12 cellular contexts compared by ENCODE assay signal in the genomic region with DNA sequence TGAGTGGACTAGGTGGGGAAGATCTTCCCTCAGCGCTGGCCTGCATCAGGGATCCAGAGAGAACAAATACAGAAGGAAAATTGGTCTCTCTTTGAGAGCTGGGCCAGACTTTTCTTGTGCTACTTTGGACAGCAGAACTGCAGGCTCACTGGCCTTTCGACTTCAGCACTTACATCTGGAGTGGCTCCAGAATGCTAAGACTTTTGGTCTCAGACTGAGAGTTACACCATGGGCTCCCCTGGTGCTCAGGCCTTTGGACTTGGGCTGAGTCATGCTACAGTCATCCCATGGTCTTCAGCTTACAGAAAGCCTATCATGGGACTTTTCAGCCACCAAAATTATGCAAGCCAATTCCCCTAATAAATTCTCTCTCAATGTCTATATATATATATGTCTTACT. TPM values are rescaled to one million over a fixed set of nuclear protein-coding genes. Genes with fewer than 3 reads are reported as not detected.
DNase-seq lines count a peak whose midpoint lies in the region; ATAC-seq and TF ChIP-seq lines count a peak whose summit lies in the region.
"Had no signal": no experiment of that assay in that cellular context is flagged by ENCODE, and none has a peak within 500 bp of the region (broad histone marks: within the 10 kb centered on the region; RNA-seq: fewer than 3 reads in every experiment).

No MANE protein-coding gene starts in this region.

- no peak for TF ChIP-seq RAD21 in SK-N-SH (IDR thresholded peaks at IDR 0.05; ENCODE audit: low read length)

- ATAC-seq in upper lobe of left lung (ENCODE audit: low FRiP score in 2 of 2), result peak; percentile 53 to 69
- ATAC-seq: activated CD8-positive, alpha-beta memory T cell treated with anti-CD3 and anti-CD28 coated beads, Interleukin-2, amount 10 ng/mL, durations not matched to agents 7 days and 5 days had no signal

- peak; percentile 5 to 65 for DNase-seq in cardiac muscle cell (ENCODE audit: low read depth in 1 of 2, low spot score in 1 of 2)
- no peak for DNase-seq in left ventricle myocardium inferior
- no peak for DNase-seq in SK-N-SH
- peak; percentile 96 to 98 for DNase-seq in foreskin fibroblast
- peak in 1 of 2 donors; percentile 66 for DNase-seq in upper lobe of left lung
- DNase-seq in NCI-H2171 (lab: John Stamatoyannopoulos, UW), result no peak
- DNase-seq in DMS79 (lab: John Stamatoyannopoulos, UW), result no peak
- no peak for DNase-seq in activated naive CD4-positive, alpha-beta T cell (lab: John Stamatoyannopoulos, UW)
- DNase-seq: activated CD8-positive, alpha-beta memory T cell treated with anti-CD3 and anti-CD28 coated beads, Interleukin-2, amount 10 ng/mL, durations not matched to agents 7 days and 5 days; BE2C had no signal

- TF ChIP-seq EP300 in SK-N-SH (IDR thresholded peaks at IDR 0.05; ENCODE audit: borderline replicate concordance in 1 of 2, low read depth in 1 of 2, low read length in 1 of 2) (no peak), upper lobe of left lung (IDR thresholded peaks at IDR 0.05) (no peak)

- peak in 1 of 4 donors; percentile 57 for TF ChIP-seq POLR2A in upper lobe of left lung (IDR thresholded peaks at IDR 0.05)

- H3K36me3 ChIP-seq in cardiac muscle cell (no peaks in the 10 kb centered on the region), left ventricle myocardium inferior (no peaks in the 10 kb centered on the region), SK-N-SH (replicated peaks in 1 of 2; ENCODE audit: control insufficient read depth in 1 of 2, insufficient read depth in 2 of 2, low read length in 1 of 2) (no peaks in the 10 kb centered on the region), upper lobe of left lung (no peaks in the 10 kb centered on the region)
- H3K36me3 ChIP-seq: BE2C, tibial nerve had no signal

- H3K4me2 ChIP-seq in SK-N-SH, result no peak overlapping the region

- TF ChIP-seq CTCF in cardiac muscle cell (IDR thresholded peaks at IDR 0.05; ENCODE audit: low read depth, low read length), result no peak
- no peak for TF ChIP-seq CTCF in left ventricle myocardium inferior (IDR thresholded peaks at IDR 0.05; ENCODE audit: borderline replicate concordance)
- no peak for TF ChIP-seq CTCF in SK-N-SH (IDR thresholded peaks at IDR 0.05)
- TF ChIP-seq CTCF in foreskin fibroblast (IDR thresholded peaks at IDR 0.05; ENCODE audit: low read depth, low read length), result no peak
- TF ChIP-seq CTCF in upper lobe of left lung (IDR thresholded peaks at IDR 0.05), result no peak

- H3F3A ChIP-seq in SK-N-SH (replicated peaks; ENCODE audit: insufficient read depth), result no peaks in the 10 kb centered on the region

- H3K9me2 ChIP-seq in SK-N-SH, result no peaks in the 10 kb centered on the region

- no peaks in the 10 kb centered on the region for H3K79me2 ChIP-seq in SK-N-SH (ENCODE audit: insufficient read depth)

- H3K9me3 ChIP-seq in cardiac muscle cell (ENCODE audit: low read depth), result no peaks in the 10 kb centered on the region
- no peaks in the 10 kb centered on the region for H3K9me3 ChIP-seq in left ventricle myocardium inferior (replicated peaks)
- no peaks in the 10 kb centered on the region for H3K9me3 ChIP-seq in SK-N-SH
- no peaks in the 10 kb centered on the region for H3K9me3 ChIP-seq in upper lobe of left lung
- H3K9me3 ChIP-seq: BE2C had no signal

- H3K4me1 ChIP-seq in cardiac muscle cell (ENCODE audit: low read depth), result no peaks in the 10 kb centered on the region
- no peaks in the 10 kb centered on the region for H3K4me1 ChIP-seq in left ventricle myocardium inferior
- H3K4me1 ChIP-seq in SK-N-SH (ENCODE audit: control insufficient read depth in 1 of 2, insufficient read depth in 2 of 2, low read depth in 1 of 2, low read length in 1 of 2), result no peaks in the 10 kb centered on the region
- no peaks in the 10 kb centered on the region for H3K4me1 ChIP-seq in upper lobe of left lung
- H3K4me1 ChIP-seq: BE2C, tibial nerve had no signal

- H4K20me1 ChIP-seq in SK-N-SH (ENCODE audit: insufficient read depth), result no peaks in the 10 kb centered on the region

- H3K4me3 ChIP-seq in cardiac muscle cell (no peak overlapping the region), left ventricle myocardium inferior (no peak overlapping the region), SK-N-SH (ENCODE audit: low read depth in 2 of 2, low read length in 1 of 2) (no peak overlapping the region), foreskin fibroblast (ENCODE audit: low read depth in 1 of 2, low read length in 2 of 2) (no peak overlapping the region), upper lobe of left lung (no peak overlapping the region)
- H3K4me3 ChIP-seq: tibial nerve had no signal

- no peak overlapping the region for H2AFZ ChIP-seq in SK-N-SH (ENCODE audit: low read depth)

- H3K27ac ChIP-seq in cardiac muscle cell, result no peak overlapping the region
- H3K27ac ChIP-seq in left ventricle myocardium inferior (replicated peaks), result no peak overlapping the region
- no peak overlapping the region for H3K27ac ChIP-seq in SK-N-SH (ENCODE audit: low read depth in 2 of 2, low read length in 1 of 2)
- peak overlapping the region in 1 of 4 donors; percentile 13 for H3K27ac ChIP-seq in upper lobe of left lung
- H3K27ac ChIP-seq: tibial nerve had no signal

- 0% methylated on average over 2 of the region's 2 CpGs for WGBS in SK-N-SH (ENCODE audit: low lambda C conversion rate)
- WGBS in upper lobe of left lung, 2 donors, result 57 to 66% methylated on average over 2 of the region's 2 CpGs

- no peak overlapping the region for H3K9ac ChIP-seq in SK-N-SH

- CTCF ChIA-PET in SK-N-SH (lab: Yijun Ruan, JAX), result no interaction called here

- H3K27me3 ChIP-seq in cardiac muscle cell, result no peaks in the 10 kb centered on the region
- H3K27me3 ChIP-seq in left ventricle myocardium inferior (ENCODE audit: low read depth), result no peaks in the 10 kb centered on the region
- H3K27me3 ChIP-seq in SK-N-SH (ENCODE audit: insufficient read depth), result no peaks in the 10 kb centered on the region; the same call in 1 of the 2 replicates
- H3K27me3 ChIP-seq in upper lobe of left lung, result no peaks in the 10 kb centered on the region
- H3K27me3 ChIP-seq: BE2C, tibial nerve had no signal

- POLR2A ChIA-PET in SK-N-SH (lab: Yijun Ruan, JAX), result no interaction called here

- intact Hi-C loops in left ventricle myocardium inferior (cut with micrococcal nuclease), result no loop called here

TF ChIP-seq in SK-N-SH, 30 proteins besides CTCF, POLR2A, EP300 and RAD21:
- TF ChIP-seq, protein P1, sequence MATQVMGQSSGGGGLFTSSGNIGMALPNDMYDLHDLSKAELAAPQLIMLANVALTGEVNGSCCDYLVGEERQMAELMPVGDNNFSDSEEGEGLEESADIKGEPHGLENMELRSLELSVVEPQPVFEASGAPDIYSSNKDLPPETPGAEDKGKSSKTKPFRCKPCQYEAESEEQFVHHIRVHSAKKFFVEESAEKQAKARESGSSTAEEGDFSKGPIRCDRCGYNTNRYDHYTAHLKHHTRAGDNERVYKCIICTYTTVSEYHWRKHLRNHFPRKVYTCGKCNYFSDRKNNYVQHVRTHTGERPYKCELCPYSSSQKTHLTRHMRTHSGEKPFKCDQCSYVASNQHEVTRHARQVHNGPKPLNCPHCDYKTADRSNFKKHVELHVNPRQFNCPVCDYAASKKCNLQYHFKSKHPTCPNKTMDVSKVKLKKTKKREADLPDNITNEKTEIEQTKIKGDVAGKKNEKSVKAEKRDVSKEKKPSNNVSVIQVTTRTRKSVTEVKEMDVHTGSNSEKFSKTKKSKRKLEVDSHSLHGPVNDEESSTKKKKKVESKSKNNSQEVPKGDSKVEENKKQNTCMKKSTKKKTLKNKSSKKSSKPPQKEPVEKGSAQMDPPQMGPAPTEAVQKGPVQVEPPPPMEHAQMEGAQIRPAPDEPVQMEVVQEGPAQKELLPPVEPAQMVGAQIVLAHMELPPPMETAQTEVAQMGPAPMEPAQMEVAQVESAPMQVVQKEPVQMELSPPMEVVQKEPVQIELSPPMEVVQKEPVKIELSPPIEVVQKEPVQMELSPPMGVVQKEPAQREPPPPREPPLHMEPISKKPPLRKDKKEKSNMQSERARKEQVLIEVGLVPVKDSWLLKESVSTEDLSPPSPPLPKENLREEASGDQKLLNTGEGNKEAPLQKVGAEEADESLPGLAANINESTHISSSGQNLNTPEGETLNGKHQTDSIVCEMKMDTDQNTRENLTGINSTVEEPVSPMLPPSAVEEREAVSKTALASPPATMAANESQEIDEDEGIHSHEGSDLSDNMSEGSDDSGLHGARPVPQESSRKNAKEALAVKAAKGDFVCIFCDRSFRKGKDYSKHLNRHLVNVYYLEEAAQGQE (IDR thresholded peaks at IDR 0.05; ENCODE audit: low read depth, low read length), result peak; percentile 71; the same call in 1 of the 2 replicates
- TF ChIP-seq RCOR1 (IDR thresholded peaks at IDR 0.05; ENCODE audit: low read length) (no peak), TCF12 (IDR thresholded peaks at IDR 0.05) (no peak)

RNA-seq across cellular contexts. Expression of a gene that starts 9.0 kb away (rescaled TPM):
- total RNA-seq in cardiac muscle cell, result 0.06 TPM in 1 of 2 replicates, not detected in the other
- polyA plus RNA-seq in cardiac muscle cell, result not detected in 2 replicates
- 44.7 TPM for total RNA-seq in left ventricle myocardium inferior
- 0.03 TPM in 1 of 2 replicates, not detected in the other for polyA plus RNA-seq in SK-N-SH (2012; rRNA removed)
- 0.01 TPM in 1 of 2 replicates, not detected in the other for polyA plus RNA-seq in SK-N-SH (2012; cell fraction: cytosol; rRNA removed)
- not detected in 2 replicates for polyA plus RNA-seq in SK-N-SH (2012; cell fraction: nucleus; rRNA removed)
- total RNA-seq in upper lobe of left lung, result 100 to 1,000 TPM; 267 to 721 (median 394) TPM
- total RNA-seq: activated CD8-positive, alpha-beta memory T cell treated with anti-CD3 and anti-CD28 coated beads, Interleukin-2, amount 10 ng/mL, durations not matched to agents 7 days and 5 days; dermis microvascular lymphatic vessel endothelial cell had no signal

Comparison
In these comparisons a context has a peak if more than half of its experiments do, and no peak if none do; other contexts are left out.
1. DNase-seq: peak in cardiac muscle cell (2 of 2) and foreskin fibroblast (2 of 2); none in left ventricle myocardium inferior (single experiment), SK-N-SH (single experiment), NCI-H2171 (single experiment), DMS79 (single experiment) and activated naive CD4-positive, alpha-beta T cell (0 of 4).
2. RNA of a gene that starts 9.0 kb away (total RNA-seq): 267 to 721 TPM in upper lobe of left lung and 44.7 TPM in left ventricle myocardium inferior (single experiment); 0.06 TPM in cardiac muscle cell; every median in the first group is over 10 times any median in the second.